In genomic region chr14:73392329-73393257, GRCh38 we compare ENCODE assay signal across 1 cellular context.
TF ChIP-seq lines count a peak whose summit lies in the region.

No MANE protein-coding gene starts in this region.

TF ChIP-seq in GM12878, 131 proteins besides CTCF, POLR2A, EP300 and RAD21 (continued from another document and continues in another):
- TF ChIP-seq PKNOX1 (IDR thresholded peaks at IDR 0.05) = no peak
- no peak for TF ChIP-seq USF1 (IDR thresholded peaks at IDR 0.05; ENCODE audit: borderline replicate concordance, extremely low read length, insufficient read depth, low read depth, low read length)
- 0 out of 4 replicates have a peak, but pooled peaks of 1 of the 2 experiments have one; percentile 9 for TF ChIP-seq CEBPB (IDR thresholded peaks at IDR 0.05; ENCODE audit: borderline replicate concordance in 1 of 2, low read depth in 2 of 2, low read length in 2 of 2)
- no peak for TF ChIP-seq RB1 (IDR thresholded peaks at IDR 0.05; ENCODE audit: borderline replicate concordance)
- TF ChIP-seq SREBF1 (IDR thresholded peaks at IDR 0.05; ENCODE audit: low read length) = no peak
- peak; percentile 61; the same call in 1 of the 2 replicates for TF ChIP-seq CREM (IDR thresholded peaks at IDR 0.05; ENCODE audit: low read depth)
- no peak for TF ChIP-seq TCF12 (IDR thresholded peaks at IDR 0.05; ENCODE audit: low read depth, low read length)
- no peak for TF ChIP-seq NR2C1 (IDR thresholded peaks at IDR 0.05)
- TF ChIP-seq IKZF2 (IDR thresholded peaks at IDR 0.05) = peak in 1 of 2 experiments; percentile 23; a peak in 1 of 4 replicates
- TF ChIP-seq MTA2 (IDR thresholded peaks at IDR 0.05; ENCODE audit: low read depth) = peak; percentile 41; the same call in 1 of the 2 replicates
- no peak for TF ChIP-seq CBX3 (IDR thresholded peaks at IDR 0.05; ENCODE audit: borderline replicate concordance, low read depth)
- TF ChIP-seq USF2 (IDR thresholded peaks at IDR 0.05; ENCODE audit: borderline replicate concordance, low read depth, low read length) = no peak
- no peak for TF ChIP-seq TCF3 (IDR thresholded peaks at IDR 0.05; ENCODE audit: borderline replicate concordance, insufficient read depth, low read depth, low read length)
- TF ChIP-seq ZNF384 (IDR thresholded peaks at IDR 0.05; ENCODE audit: borderline replicate concordance, low read depth, low read length) = no peak
- no peak for TF ChIP-seq E2F8 (IDR thresholded peaks at IDR 0.05; ENCODE audit: low read depth, partially characterized antibody)
- peak; percentile 51; the same call in 1 of the 2 replicates for TF ChIP-seq IRF4 (IDR thresholded peaks at IDR 0.05; ENCODE audit: low read depth, low read length)
- TF ChIP-seq JUNB (IDR thresholded peaks at IDR 0.05) = peak; percentile 87
- no peak for TF ChIP-seq ZBED1 (IDR thresholded peaks at IDR 0.05; ENCODE audit: borderline replicate concordance)
- peak; percentile 28 for TF ChIP-seq MEF2B (IDR thresholded peaks at IDR 0.05; ENCODE audit: partially characterized antibody, poor library complexity, severe bottlenecking)
- no peak for TF ChIP-seq NFYA (IDR thresholded peaks at IDR 0.05; ENCODE audit: borderline replicate concordance, low read depth, low read length)
- TF ChIP-seq SMC3 (IDR thresholded peaks at IDR 0.05; ENCODE audit: borderline replicate concordance, low read length) = no peak
- no peak for TF ChIP-seq TARDBP (IDR thresholded peaks at IDR 0.05; ENCODE audit: borderline replicate concordance)
- TF ChIP-seq BCL11A (IDR thresholded peaks at IDR 0.05; ENCODE audit: low read depth, low read length) = 0 out of 2 replicates have a peak, but pooled peaks have one; percentile 16
- TF ChIP-seq RUNX3 (IDR thresholded peaks at IDR 0.05; ENCODE audit: low read length) = peak; percentile 53; the same call in 1 of the 2 replicates
- peak; percentile 46; the same call in 1 of the 2 replicates for TF ChIP-seq ATF2 (IDR thresholded peaks at IDR 0.05; ENCODE audit: low read length)
- peak in 1 of 2 experiments; percentile 61; a peak in 1 of 4 replicates for TF ChIP-seq SRF (IDR thresholded peaks at IDR 0.05; ENCODE audit: low read depth in 2 of 2, low read length in 2 of 2)
- no peak for TF ChIP-seq EED (IDR thresholded peaks at IDR 0.05; ENCODE audit: low read depth)
- TF ChIP-seq ZNF24 (IDR thresholded peaks at IDR 0.05) = 0 out of 2 replicates have a peak, but pooled peaks have one; percentile 35
- peak; percentile 85; the same call in 1 of the 2 replicates for TF ChIP-seq ZNF217 (IDR thresholded peaks at IDR 0.05)
- no peak for TF ChIP-seq ZNF687 (IDR thresholded peaks at IDR 0.05)
- TF ChIP-seq BMI1 (IDR thresholded peaks at IDR 0.05; ENCODE audit: borderline replicate concordance) = 0 out of 2 replicates have a peak, but pooled peaks have one; percentile 18
- peak; percentile 30 for TF ChIP-seq SKIL (IDR thresholded peaks at IDR 0.05; ENCODE audit: low read depth, poor library complexity, severe bottlenecking)
- TF ChIP-seq PRDM15 (CRISPR knock-in tag; IDR thresholded peaks at IDR 0.05) = no peak
- peak; percentile 70 for TF ChIP-seq SPI1 (IDR thresholded peaks at IDR 0.05; ENCODE audit: borderline replicate concordance, insufficient read depth, low read depth, low read length)
- TF ChIP-seq DPF2 (IDR thresholded peaks at IDR 0.05) = peak; percentile 65
- TF ChIP-seq CREB1 (IDR thresholded peaks at IDR 0.05; ENCODE audit: low read depth) = peak; percentile 67
- TF ChIP-seq FOXM1 (IDR thresholded peaks at IDR 0.05; ENCODE audit: low read depth, low read length) = 0 out of 2 replicates have a peak, but pooled peaks have one; percentile 46
- no peak for TF ChIP-seq ZBTB33 (IDR thresholded peaks at IDR 0.05)
- no peak for TF ChIP-seq CBFB (IDR thresholded peaks at IDR 0.05; ENCODE audit: low read depth)
- no peak for TF ChIP-seq CHD4 (IDR thresholded peaks at IDR 0.05)
- peak; percentile 45; the same call in 1 of the 2 replicates for TF ChIP-seq ATF7 (IDR thresholded peaks at IDR 0.05; ENCODE audit: low read depth)
- TF ChIP-seq GABPA (IDR thresholded peaks at IDR 0.05; ENCODE audit: low read depth) = 0 out of 2 replicates have a peak, but pooled peaks have one; percentile 27
- TF ChIP-seq NR2F1 (conservative IDR thresholded peaks at IDR 0.05) = peak; percentile 45; the same call in 1 of the 2 replicates
- no peak for TF ChIP-seq FOXK2 (IDR thresholded peaks at IDR 0.05)
